In genomic region chr1:62335656-62336055, GRCh38 we compare ENCODE assay signal across 1 cellular context.
TF ChIP-seq lines count a peak whose summit lies in the region.

No MANE protein-coding gene starts in this region.

TF ChIP-seq in K562, 482 proteins besides CTCF, POLR2A, EP300 and RAD21 (continued from another document):
- TF ChIP-seq SPI1 (IDR thresholded peaks at IDR 0.05; ENCODE audit: borderline replicate concordance, low read depth, low read length) (peak; percentile 81), FOXO4 (CRISPR knock-in tag; IDR thresholded peaks at IDR 0.05) (no peak), PHF20 (IDR thresholded peaks at IDR 0.05; ENCODE audit: partially characterized antibody) (no peak)
